In genomic region chr14:83975435-83976222, GRCh38 we compare ENCODE assay signal across 11 cellular contexts.
A peak's percentile ranks its signal among the peaks of the same experiment; 100 is the strongest.
DNase-seq lines count a peak whose midpoint lies in the region; ATAC-seq and TF ChIP-seq lines count a peak whose summit lies in the region.
"Had no signal": no experiment of that assay in that cellular context is flagged by ENCODE, and none has a peak within 500 bp of the region (broad histone marks: within the 10 kb centered on the region; RNA-seq: fewer than 3 reads in every experiment).

No MANE protein-coding gene starts in this region.

- H3K4me3 ChIP-seq in fibroblast of mammary gland (ENCODE audit: control insufficient read depth, low read depth, low read length) (no peak overlapping the region), subcutaneous abdominal adipose tissue (ENCODE audit: low read depth in 1 of 5, low read length in 5 of 5) (no peak overlapping the region)
- H3K4me3 ChIP-seq: skin epidermis had no signal

- peak overlapping the region; percentile 66 for H3K27ac ChIP-seq in subcutaneous abdominal adipose tissue (ENCODE audit: low read depth, low read length)
- H3K27ac ChIP-seq: skin epidermis had no signal

- no peaks in the 10 kb centered on the region for H3K9me3 ChIP-seq in subcutaneous abdominal adipose tissue (ENCODE audit: control insufficient read depth in 5 of 5, low read length in 5 of 5)

- H3K4me3 Mint-ChIP-seq in stimulated activated naive CD8-positive, alpha-beta T cell treated with anti-CD3 and anti-CD28 coated beads, Interleukin-15, amount 100 ng/mL, for 72 hours: no peak overlapping the region
- H3K4me3 Mint-ChIP-seq: CD8-positive, alpha-beta memory T cell had no signal

- H3K27ac Mint-ChIP-seq in stimulated activated naive CD8-positive, alpha-beta T cell treated with anti-CD3 and anti-CD28 coated beads, Interleukin-15, amount 100 ng/mL, for 72 hours: no peak overlapping the region

- DNase-seq in amniotic epithelial cell (ENCODE audit: low read depth): peak; percentile 70
- peak; percentile 23 for DNase-seq in fibroblast of mammary gland (ENCODE audit: low read depth)
- peak; percentile 6 to 98 for DNase-seq in lung microvascular endothelial cell (ENCODE audit: low read depth in 2 of 2)
- no peak for DNase-seq in stimulated activated naive CD8-positive, alpha-beta T cell treated with anti-CD3 and anti-CD28 coated beads, Interleukin-15, amount 100 ng/mL, for 72 hours
- no peak for DNase-seq in hepatic stellate cell (ENCODE audit: low spot score)
- DNase-seq: activated CD4-positive, CD25-positive, alpha-beta regulatory T cell; CD8-positive, alpha-beta memory T cell; OCI-M1 had no signal

- no peaks in the 10 kb centered on the region for H3K27me3 Mint-ChIP-seq in stimulated activated naive CD8-positive, alpha-beta T cell treated with anti-CD3 and anti-CD28 coated beads, Interleukin-15, amount 100 ng/mL, for 72 hours
- H3K27me3 Mint-ChIP-seq: CD8-positive, alpha-beta memory T cell had no signal

- no peaks in the 10 kb centered on the region for H3K4me1 Mint-ChIP-seq in stimulated activated naive CD8-positive, alpha-beta T cell treated with anti-CD3 and anti-CD28 coated beads, Interleukin-15, amount 100 ng/mL, for 72 hours
- H3K4me1 Mint-ChIP-seq: CD8-positive, alpha-beta memory T cell had no signal

- no peak for ATAC-seq in stimulated activated naive CD8-positive, alpha-beta T cell treated with anti-CD3 and anti-CD28 coated beads, Interleukin-15, amount 100 ng/mL, for 72 hours
- ATAC-seq in GM18498 (IDR thresholded peaks at IDR 0.05; ENCODE audit: unreplicated experiment): no peak

- TF ChIP-seq CTCF in fibroblast of mammary gland (conservative IDR thresholded peaks at IDR 0.05; ENCODE audit: control insufficient read depth, insufficient read depth, low read depth, low read length): no peak

- H3K9me3 Mint-ChIP-seq in stimulated activated naive CD8-positive, alpha-beta T cell treated with anti-CD3 and anti-CD28 coated beads, Interleukin-15, amount 100 ng/mL, for 72 hours: peaks cover 10 to 16% of the 10 kb centered on the region in 2 donors

- peaks cover 2 to 33% (median 20%) of the 10 kb centered on the region in 5 donors for H3K4me1 ChIP-seq in subcutaneous abdominal adipose tissue (ENCODE audit: control insufficient read depth in 5 of 5, insufficient read depth in 5 of 5, low read length in 5 of 5)

- H3K27me3 ChIP-seq in subcutaneous abdominal adipose tissue (ENCODE audit: control insufficient read depth in 5 of 5, insufficient read depth in 4 of 5, low read length in 5 of 5): no peaks in the 10 kb centered on the region

- no peaks in the 10 kb centered on the region for H3K36me3 ChIP-seq in subcutaneous abdominal adipose tissue (ENCODE audit: control insufficient read depth in 5 of 5, insufficient read depth in 5 of 5, low read length in 5 of 5)

- peak overlapping the region in 1 of 5 donors; percentile 32 for H3K9ac ChIP-seq in subcutaneous abdominal adipose tissue (ENCODE audit: low read length in 5 of 5)

Comparison
In these comparisons a context has a peak if more than half of its experiments do, and no peak if none do; other contexts are left out.
1. DNase-seq: peak in amniotic epithelial cell (single experiment), fibroblast of mammary gland (single experiment) and lung microvascular endothelial cell (2 of 2); none in stimulated activated naive CD8-positive, alpha-beta T cell treated with anti-CD3 and anti-CD28 coated beads, Interleukin-15, amount 100 ng/mL, for 72 hours (0 of 2) and hepatic stellate cell (single experiment).